In the genomic region with DNA sequence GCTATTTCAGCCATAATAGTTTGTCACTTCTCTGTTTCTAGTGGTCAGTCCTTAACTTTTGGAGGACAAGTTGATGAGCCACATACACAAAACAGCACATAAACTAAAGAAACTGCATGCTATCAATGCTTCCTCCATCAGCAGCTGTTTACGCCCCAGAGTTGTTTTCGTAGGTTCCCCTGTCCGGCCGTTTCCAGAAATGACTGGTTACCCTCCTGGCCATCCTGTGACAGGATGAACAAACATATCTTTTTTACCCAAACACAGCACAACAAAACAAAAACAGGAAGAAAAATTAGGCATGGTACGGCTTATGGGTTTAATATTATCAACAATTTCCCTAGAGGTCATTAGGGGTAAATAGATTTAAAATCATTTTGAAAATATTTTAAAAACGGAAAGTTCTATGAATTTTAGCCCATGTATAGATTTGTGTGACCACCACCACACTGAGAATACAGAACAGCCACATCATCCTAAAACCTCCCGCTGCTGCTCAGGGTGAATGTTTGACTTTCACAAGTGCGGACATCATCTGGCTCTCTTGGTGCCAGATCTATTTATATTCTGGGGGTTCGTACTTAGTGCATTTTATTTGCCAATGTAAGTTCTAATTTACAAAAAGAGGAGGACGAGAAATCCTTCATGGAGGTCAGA, we compare ENCODE assay signal across 11 cellular contexts.
DNase-seq lines count a peak whose midpoint lies in the region; ATAC-seq and TF ChIP-seq lines count a peak whose summit lies in the region.
"Had no signal": no experiment of that assay in that cellular context is flagged by ENCODE, and none has a peak within 500 bp of the region (broad histone marks: within the 10 kb centered on the region; RNA-seq: fewer than 3 reads in every experiment).

No MANE protein-coding gene starts in this region.

- no peak for TF ChIP-seq CTCF in breast epithelium (IDR thresholded peaks at IDR 0.05)

- intact Hi-C loops in breast epithelium (cut with DNase I; ENCODE audit: low total_unique reads), result no loop called here

- peak; percentile 73 for ATAC-seq in HG02981 (IDR thresholded peaks at IDR 0.05; ENCODE audit: unreplicated experiment)

- DNase-seq in NCI-H1417 (lab: John Stamatoyannopoulos, UW) (peak in 2 of 3 experiments; percentile 28 to 61), NCI-H1417 treated with DMSO at 0.1 percent for 48 hours (lab: John Stamatoyannopoulos, UW) (no peak), breast epithelium (ENCODE audit: low spot score in 2 of 2) (no peak), AG08395 (ENCODE audit: low spot score) (no peak)
- no peak for DNase-seq in stimulated activated naive CD4-positive, alpha-beta T cell (lab: John Stamatoyannopoulos, UW)
- DNase-seq: SW 1271 had no signal

- H3K27ac ChIP-seq in duodenal mucosa (ENCODE audit: low read depth, low read length), result peak overlapping the region; percentile 0
- H3K27ac ChIP-seq in subcutaneous abdominal adipose tissue (ENCODE audit: low read depth, low read length), result peak overlapping the region; percentile 51
- peak overlapping the region in 1 of 2 donors; percentile 33 for H3K27ac ChIP-seq in breast epithelium
- H3K27ac ChIP-seq: 22Rv1, HL-60 had no signal

- peaks cover 10 to 31% of the 10 kb centered on the region in 2 donors for H3K4me1 ChIP-seq in duodenal mucosa (ENCODE audit: control insufficient read depth in 1 of 2, insufficient read depth in 2 of 2, low read length in 2 of 2)
- H3K4me1 ChIP-seq in subcutaneous abdominal adipose tissue (ENCODE audit: control insufficient read depth in 5 of 5, insufficient read depth in 5 of 5, low read length in 5 of 5), result peaks cover 2 to 54% (median 25%) of the 10 kb centered on the region in 5 donors
- no peaks in the 10 kb centered on the region for H3K4me1 ChIP-seq in breast epithelium

- H3K9ac ChIP-seq in duodenal mucosa (ENCODE audit: low read depth in 1 of 2, low read length in 2 of 2) (peak overlapping the region in 1 of 2 donors; percentile 13), subcutaneous abdominal adipose tissue (ENCODE audit: low read length in 5 of 5) (peak overlapping the region in 1 of 5 donors; percentile 13)

- H3K4me3 ChIP-seq in duodenal mucosa (ENCODE audit: low read depth in 1 of 2, low read length in 2 of 2) (no peak overlapping the region), subcutaneous abdominal adipose tissue (ENCODE audit: low read depth in 1 of 5, low read length in 5 of 5) (no peak overlapping the region), breast epithelium (no peak overlapping the region)

- TF ChIP-seq POLR2A in breast epithelium (IDR thresholded peaks at IDR 0.05), result no peak

- H3K9me3 ChIP-seq in duodenal mucosa (ENCODE audit: control insufficient read depth in 1 of 2, low read length in 2 of 2) (no peaks in the 10 kb centered on the region), subcutaneous abdominal adipose tissue (ENCODE audit: control insufficient read depth in 5 of 5, low read length in 5 of 5) (no peaks in the 10 kb centered on the region), breast epithelium (no peaks in the 10 kb centered on the region)

- peaks cover 13 to 58% of the 10 kb centered on the region in 2 donors for H3K36me3 ChIP-seq in duodenal mucosa (ENCODE audit: control insufficient read depth in 1 of 2, insufficient read depth in 2 of 2, low read length in 2 of 2)
- H3K36me3 ChIP-seq in subcutaneous abdominal adipose tissue (ENCODE audit: control insufficient read depth in 5 of 5, insufficient read depth in 5 of 5, low read length in 5 of 5), result peaks cover 0 to 42% (median 29%) of the 10 kb centered on the region in 5 donors
- no peaks in the 10 kb centered on the region for H3K36me3 ChIP-seq in breast epithelium

- H3K27me3 ChIP-seq in duodenal mucosa (ENCODE audit: control insufficient read depth in 1 of 2, insufficient read depth in 2 of 2, low read length in 2 of 2) (no peaks in the 10 kb centered on the region), subcutaneous abdominal adipose tissue (ENCODE audit: control insufficient read depth in 5 of 5, insufficient read depth in 4 of 5, low read length in 5 of 5) (no peaks in the 10 kb centered on the region), breast epithelium (no peaks in the 10 kb centered on the region)

Comparison
In these comparisons a context has a peak if more than half of its experiments do, and no peak if none do; other contexts are left out.
1. DNase-seq: peak in NCI-H1417 (2 of 3); none in NCI-H1417 treated with DMSO at 0.1 percent for 48 hours (single experiment), stimulated activated naive CD4-positive, alpha-beta T cell (0 of 6), breast epithelium (0 of 2) and AG08395 (single experiment).